ENCODE assay signal across 10 cellular contexts in genomic region chr11:74417379-74417804, GRCh38. TPM values are rescaled to one million over a fixed set of nuclear protein-coding genes. Genes with fewer than 3 reads are reported as not detected.
DNase-seq lines count a peak whose midpoint lies in the region; ATAC-seq and TF ChIP-seq lines count a peak whose summit lies in the region.
"Had no signal": no experiment of that assay in that cellular context is flagged by ENCODE, and none has a peak within 500 bp of the region (broad histone marks: within the 10 kb centered on the region; RNA-seq: fewer than 3 reads in every experiment).

No MANE protein-coding gene starts in this region.

- H3K9me3 Mint-ChIP-seq in activated naive CD8-positive, alpha-beta T cell treated with anti-CD3 and anti-CD28 coated beads, Interleukin-2, amount 50 U/mL, for 24 hours: no peaks in the 10 kb centered on the region
- H3K9me3 Mint-ChIP-seq in mesothelial cell of epicardium (peaks cover 8% of the 10 kb centered on the region), natural killer cell (no peaks in the 10 kb centered on the region)

- H3K4me1 ChIP-seq in Peyer's patch: no peaks in the 10 kb centered on the region

- H3K27me3 ChIP-seq in Peyer's patch: no peaks in the 10 kb centered on the region
- no peaks in the 10 kb centered on the region for H3K27me3 ChIP-seq in brain microvascular endothelial cell (replicated peaks)

- in situ Hi-C loops in brain microvascular endothelial cell (cut with HindIII; ENCODE audit: low pct_ligation_motif_present, low sequenced_read_pairs): no loop called here

- TF ChIP-seq CTCF in C4-2B (conservative IDR thresholded peaks at IDR 0.05) (no peak), mesothelial cell of epicardium (IDR thresholded peaks at IDR 0.05; ENCODE audit: unreplicated experiment) (no peak), Peyer's patch (IDR thresholded peaks at IDR 0.05) (no peak), natural killer cell (IDR thresholded peaks at IDR 0.05) (no peak), brain microvascular endothelial cell (IDR thresholded peaks at IDR 0.05; ENCODE audit: low read depth, low read length, missing control alignments) (no peak)

- no peaks in the 10 kb centered on the region for H3K36me3 Mint-ChIP-seq in activated naive CD8-positive, alpha-beta T cell treated with anti-CD3 and anti-CD28 coated beads, Interleukin-2, amount 50 U/mL, for 24 hours (ENCODE audit: low read depth)
- no peaks in the 10 kb centered on the region for H3K36me3 Mint-ChIP-seq in mesothelial cell of epicardium
- H3K36me3 Mint-ChIP-seq in natural killer cell: no peaks in the 10 kb centered on the region

- no peak overlapping the region for H3K4me3 Mint-ChIP-seq in activated naive CD8-positive, alpha-beta T cell treated with anti-CD3 and anti-CD28 coated beads, Interleukin-2, amount 50 U/mL, for 24 hours
- H3K4me3 Mint-ChIP-seq in mesothelial cell of epicardium (no peak overlapping the region), natural killer cell (no peak overlapping the region)

- peaks cover 3% of the 10 kb centered on the region for H3K27me3 Mint-ChIP-seq in activated naive CD8-positive, alpha-beta T cell treated with anti-CD3 and anti-CD28 coated beads, Interleukin-2, amount 50 U/mL, for 24 hours
- no peaks in the 10 kb centered on the region for H3K27me3 Mint-ChIP-seq in mesothelial cell of epicardium (ENCODE audit: low read depth)
- peaks cover 13 to 15% of the 10 kb centered on the region in 2 donors for H3K27me3 Mint-ChIP-seq in natural killer cell (ENCODE audit: low read depth in 2 of 2)

- H3K36me3 ChIP-seq in Peyer's patch (no peaks in the 10 kb centered on the region), brain microvascular endothelial cell (replicated peaks) (no peaks in the 10 kb centered on the region)

- ATAC-seq in activated naive CD8-positive, alpha-beta T cell treated with anti-CD3 and anti-CD28 coated beads, Interleukin-2, amount 50 U/mL, for 24 hours: peak; percentile 55
- ATAC-seq in natural killer cell: no peak

- intact Hi-C loops in natural killer cell (cut with micrococcal nuclease): no loop called here

- H3K4me3 ChIP-seq in Peyer's patch: no peak overlapping the region
- no peak overlapping the region for H3K4me3 ChIP-seq in brain microvascular endothelial cell (ENCODE audit: low read depth, low read length)

- H3K4me1 Mint-ChIP-seq in activated naive CD8-positive, alpha-beta T cell treated with anti-CD3 and anti-CD28 coated beads, Interleukin-2, amount 50 U/mL, for 24 hours: peaks cover 36% of the 10 kb centered on the region
- H3K4me1 Mint-ChIP-seq in mesothelial cell of epicardium (peaks cover 43% of the 10 kb centered on the region), natural killer cell (no peaks in the 10 kb centered on the region)

- TF ChIP-seq POLR2A in Peyer's patch (IDR thresholded peaks at IDR 0.05): no peak

- H3K27ac Mint-ChIP-seq in activated naive CD8-positive, alpha-beta T cell treated with anti-CD3 and anti-CD28 coated beads, Interleukin-2, amount 50 U/mL, for 24 hours: peak overlapping the region; percentile 93
- H3K27ac Mint-ChIP-seq in mesothelial cell of epicardium: peak overlapping the region; percentile 92
- H3K27ac Mint-ChIP-seq in natural killer cell: no peak overlapping the region

- no peaks in the 10 kb centered on the region for H3K9me3 ChIP-seq in Peyer's patch

- DNase-seq in HT-29 (ENCODE audit: low spot score) (peak; percentile 93), mesothelial cell of epicardium (ENCODE audit: low spot score in 2 of 2, unreplicated experiment in 2 of 2) (no peak), Peyer's patch (no peak), natural killer cell (no peak), brain microvascular endothelial cell (no peak)
- DNase-seq in activated naive CD8-positive, alpha-beta T cell treated with anti-CD3 and anti-CD28 coated beads, Interleukin-2, amount 50 U/mL, for 24 hours: no peak
- no peak for DNase-seq in stimulated activated naive CD4-positive, alpha-beta T cell treated with Interleukin-2 at 50 U/mL for 16 hours (lab: John Stamatoyannopoulos, UW)
- DNase-seq: GDM1, GOT3 had no signal

- H3K27ac ChIP-seq in C4-2B (peak overlapping the region; percentile 29), Peyer's patch (no peak overlapping the region), brain microvascular endothelial cell (no peak overlapping the region)

RNA-seq across cellular contexts. Expression of gene PGM2L1, which starts 19.2 kb away (rescaled TPM):
- 0.79 and 1.3 TPM in 2 replicates for total RNA-seq in HT-29 (2014; rRNA removed; shearing (Covaris generic))
- total RNA-seq in mesothelial cell of epicardium (15.7 to 18.6 TPM (median 15.7 TPM) in 3 replicates), Peyer's patch (1 to 10 TPM; 1.2 to 5.8 (median 3.0) TPM), natural killer cell (1 to 10 TPM; 4.4 to 8.0 (median 6.6) TPM)

RNA-seq across cellular contexts. Expression of gene KCNE3, which starts 50.0 kb away (rescaled TPM):
- total RNA-seq in HT-29 (2014; rRNA removed; shearing (Covaris generic)): 59.1 and 79.2 TPM in 2 replicates
- total RNA-seq in mesothelial cell of epicardium (4.3 to 5.1 TPM (median 5.0 TPM) in 3 replicates), Peyer's patch (10 to 100 TPM; 13.5 to 86.0 (median 55.0) TPM), natural killer cell (1 to 10 TPM in 2 of 3 donors, under 1 TPM in 1; 0.82 to 3.6 (median 1.3) TPM)

Comparison
In these comparisons a context has a peak if more than half of its experiments do, and no peak if none do; other contexts are left out.
1. H3K27ac Mint-ChIP-seq: peak in activated naive CD8-positive, alpha-beta T cell treated with anti-CD3 and anti-CD28 coated beads, Interleukin-2, amount 50 U/mL, for 24 hours (single experiment) and mesothelial cell of epicardium (single experiment); none in natural killer cell (0 of 2).